11 cellular contexts compared by ENCODE assay signal in the genomic region with DNA sequence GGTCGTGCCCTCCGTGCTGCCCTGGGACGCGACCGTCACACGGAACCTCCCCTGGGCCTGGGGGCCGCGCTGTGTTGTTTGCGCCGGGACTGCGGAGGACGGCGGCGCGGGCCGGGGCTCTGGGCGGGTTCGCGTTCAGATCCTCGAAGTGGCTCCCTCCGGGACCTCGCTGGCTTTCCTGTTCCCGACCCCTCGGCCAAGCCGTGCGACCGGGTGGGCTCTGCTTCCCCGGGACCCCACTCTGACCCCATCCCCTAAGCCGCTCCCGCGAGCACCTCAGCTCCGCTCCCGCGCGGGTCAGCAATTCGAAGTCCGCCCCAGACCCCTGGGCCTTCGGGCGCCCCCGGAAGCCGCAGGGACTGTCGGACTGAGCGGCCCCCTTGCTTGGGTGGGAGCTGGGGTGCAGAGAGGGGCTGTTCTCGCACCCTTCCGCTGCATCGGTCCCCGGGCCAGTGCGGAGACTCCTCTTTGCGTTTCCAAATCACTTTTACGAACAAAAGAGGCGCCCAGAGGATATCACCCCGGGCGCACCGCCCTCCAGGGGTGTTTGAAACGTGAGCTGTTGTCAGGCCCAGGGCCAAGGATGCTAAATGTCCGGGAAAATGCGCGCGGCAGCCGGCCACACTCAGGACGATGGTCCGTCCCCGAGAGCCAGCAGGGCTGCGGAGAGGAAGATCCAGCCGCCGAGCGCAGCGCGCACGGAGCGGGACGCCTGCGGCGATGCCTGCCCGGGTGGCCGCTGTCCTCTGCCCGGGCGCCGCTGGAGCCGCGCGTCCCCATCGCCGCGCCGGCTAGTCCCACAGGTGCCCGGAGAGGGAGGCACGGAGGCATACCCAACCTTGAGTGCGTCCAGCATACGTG.
DNase-seq lines count a peak whose midpoint lies in the region; ATAC-seq and TF ChIP-seq lines count a peak whose summit lies in the region.
"Had no signal": no experiment of that assay in that cellular context is flagged by ENCODE, and none has a peak within 500 bp of the region (broad histone marks: within the 10 kb centered on the region; RNA-seq: fewer than 3 reads in every experiment).

No MANE protein-coding gene starts in this region.

- DNase-seq in activated naive CD4-positive, alpha-beta T cell treated with anti-CD3 and anti-CD28 coated beads for 36 hours = no peak
- DNase-seq in activated naive CD4-positive, alpha-beta T cell treated with anti-CD3 and anti-CD28 coated beads, Interleukin-2, amount 50 U/mL, for 16 hours = no peak
- DNase-seq in lung microvascular endothelial cell (ENCODE audit: low read depth in 2 of 2) (peak; percentile 10 to 40), upper lobe of right lung (no peak)
- DNase-seq in effector CD4-positive, alpha-beta T cell = no peak
- DNase-seq: GDM1, SW 1271 had no signal

- peaks cover 5% of the 10 kb centered on the region for H3K4me1 Mint-ChIP-seq in activated naive CD4-positive, alpha-beta T cell treated with anti-CD3 and anti-CD28 coated beads for 36 hours (ENCODE audit: low read depth)

- H3K27me3 ChIP-seq in duodenal mucosa (ENCODE audit: control insufficient read depth in 1 of 2, insufficient read depth in 2 of 2, low read length in 2 of 2) (peaks cover 23 to 45% of the 10 kb centered on the region in 2 donors), upper lobe of right lung (peaks cover 50% of the 10 kb centered on the region)

- H3K27me3 Mint-ChIP-seq in activated naive CD4-positive, alpha-beta T cell treated with anti-CD3 and anti-CD28 coated beads for 36 hours (ENCODE audit: low read depth) = peaks cover 53% of the 10 kb centered on the region

- peaks cover 6% of the 10 kb centered on the region for H3K9me3 Mint-ChIP-seq in activated naive CD4-positive, alpha-beta T cell treated with anti-CD3 and anti-CD28 coated beads for 36 hours

- H3K9me3 ChIP-seq in duodenal mucosa (ENCODE audit: control insufficient read depth in 1 of 2, low read length in 2 of 2) = peaks cover 3 to 6% of the 10 kb centered on the region in 2 donors
- H3K9me3 ChIP-seq in upper lobe of right lung = no peaks in the 10 kb centered on the region

- intact Hi-C loops in activated naive CD4-positive, alpha-beta T cell treated with anti-CD3 and anti-CD28 coated beads for 36 hours (cut with micrococcal nuclease) = no loop called here
- intact Hi-C loops in upper lobe of right lung (cut with DNase I) = no loop called here

- H3K27ac ChIP-seq in duodenal mucosa (ENCODE audit: low read depth, low read length) (no peak overlapping the region), upper lobe of right lung (no peak overlapping the region)
- H3K27ac ChIP-seq: epithelial cell of prostate had no signal

- no peak overlapping the region for H3K27ac Mint-ChIP-seq in activated naive CD4-positive, alpha-beta T cell treated with anti-CD3 and anti-CD28 coated beads for 36 hours

- no peak for TF ChIP-seq CTCF in upper lobe of right lung (IDR thresholded peaks at IDR 0.05)

- H3K36me3 ChIP-seq in duodenal mucosa (ENCODE audit: control insufficient read depth in 1 of 2, insufficient read depth in 2 of 2, low read length in 2 of 2) (no peaks in the 10 kb centered on the region), upper lobe of right lung (no peaks in the 10 kb centered on the region)

- H3K4me3 ChIP-seq in duodenal mucosa (ENCODE audit: low read depth in 1 of 2, low read length in 2 of 2) = peak overlapping the region; percentile 47 to 48
- peak overlapping the region; percentile 35 for H3K4me3 ChIP-seq in upper lobe of right lung

- peaks cover 3 to 7% of the 10 kb centered on the region in 2 donors for H3K4me1 ChIP-seq in duodenal mucosa (ENCODE audit: control insufficient read depth in 1 of 2, insufficient read depth in 2 of 2, low read length in 2 of 2)
- peaks cover 18% of the 10 kb centered on the region for H3K4me1 ChIP-seq in upper lobe of right lung

- ATAC-seq in upper lobe of right lung (peak; percentile 55), HG03432 (IDR thresholded peaks at IDR 0.05; ENCODE audit: unreplicated experiment) (no peak), HG02610 (IDR thresholded peaks at IDR 0.05; ENCODE audit: unreplicated experiment) (no peak)

- CTCF ChIA-PET in activated naive CD4-positive, alpha-beta T cell treated with anti-CD3 and anti-CD28 coated beads for 36 hours (lab: Charles Lee) = no interaction called here

- no peaks in the 10 kb centered on the region for H3K36me3 Mint-ChIP-seq in activated naive CD4-positive, alpha-beta T cell treated with anti-CD3 and anti-CD28 coated beads for 36 hours (ENCODE audit: low read depth)

- H3K4me3 Mint-ChIP-seq in activated naive CD4-positive, alpha-beta T cell treated with anti-CD3 and anti-CD28 coated beads for 36 hours = peak overlapping the region; percentile 54

- H3K9ac ChIP-seq in duodenal mucosa (ENCODE audit: low read depth in 1 of 2, low read length in 2 of 2) = no peak overlapping the region

Comparison
In these comparisons a context has a peak if more than half of its experiments do, and no peak if none do; other contexts are left out.
1. DNase-seq: peak in lung microvascular endothelial cell (2 of 2); none in activated naive CD4-positive, alpha-beta T cell treated with anti-CD3 and anti-CD28 coated beads for 36 hours (single experiment), activated naive CD4-positive, alpha-beta T cell treated with anti-CD3 and anti-CD28 coated beads, Interleukin-2, amount 50 U/mL, for 16 hours (single experiment), upper lobe of right lung (single experiment) and effector CD4-positive, alpha-beta T cell (single experiment).